In genomic region chr17:79728169-79728907, GRCh38 we compare ENCODE assay signal across 8 cellular contexts. TPM values are rescaled to one million over a fixed set of nuclear protein-coding genes. Genes with fewer than 3 reads are reported as not detected.
DNase-seq lines count a peak whose midpoint lies in the region; ATAC-seq and TF ChIP-seq lines count a peak whose summit lies in the region.

No MANE protein-coding gene starts in this region.

- peak overlapping the region; percentile 55 for H3K4me3 ChIP-seq in choroid plexus epithelial cell (ENCODE audit: low read depth, low read length)

- CTCF ChIA-PET in activated CD4-positive, alpha-beta T cell treated with anti-CD3 and anti-CD28 coated beads for 36 hours (lab: Charles Lee): interaction anchor here (0.7 to 2.4 kb wide), 3 partner anchors 12 to 405 kb away, joined by 3 to 9 read pairs (median 4); no protein-coding TSS in a partner anchor

- POLR2A ChIA-PET in activated CD4-positive, alpha-beta T cell treated with anti-CD3 and anti-CD28 coated beads for 36 hours (lab: Charles Lee): interaction anchor here (0.6 kb wide), 1 partner anchor 282 kb away, joined by 4 read pairs; no protein-coding TSS in a partner anchor

- H3K27ac Mint-ChIP-seq in activated CD4-positive, alpha-beta T cell treated with anti-CD3 and anti-CD28 coated beads for 36 hours: peak overlapping the region; percentile 75

- peak overlapping the region; percentile 63 for H3K4me3 Mint-ChIP-seq in activated CD4-positive, alpha-beta T cell treated with anti-CD3 and anti-CD28 coated beads for 36 hours

- peak; percentile 13 to 91 (median 80) for DNase-seq in C1 segment of cervical spinal cord (lab: John Stamatoyannopoulos, UW)
- peak; percentile 75 for DNase-seq in HCEC 1CT
- DNase-seq in NCI-H2227 (lab: John Stamatoyannopoulos, UW; ENCODE audit: unreplicated experiment): peak; percentile 94
- peak; percentile 91 for DNase-seq in activated CD4-positive, alpha-beta T cell treated with anti-CD3 and anti-CD28 coated beads for 36 hours
- DNase-seq in choroid plexus epithelial cell (ENCODE audit: low read depth): peak; percentile 96
- DNase-seq in left colon: peak; percentile 74
- DNase-seq in stimulated activated CD4-positive, alpha-beta T cell treated with anti-CD3 and anti-CD28 coated beads, Interleukin-1b, Interleukin-23, amount 100 ng/mL, for 4 hours (ENCODE audit: low read depth in 2 of 2): peak; percentile 62 to 68

- peaks cover 4% of the 10 kb centered on the region for H3K4me1 Mint-ChIP-seq in activated CD4-positive, alpha-beta T cell treated with anti-CD3 and anti-CD28 coated beads for 36 hours

- peak; percentile 90 for ATAC-seq in activated CD4-positive, alpha-beta T cell treated with anti-CD3 and anti-CD28 coated beads for 36 hours
- ATAC-seq in left colon (peak; percentile 83), GM18498 (IDR thresholded peaks at IDR 0.05; ENCODE audit: unreplicated experiment) (no peak)

- H3K27me3 Mint-ChIP-seq in activated CD4-positive, alpha-beta T cell treated with anti-CD3 and anti-CD28 coated beads for 36 hours: no peaks in the 10 kb centered on the region

- intact Hi-C loops in activated CD4-positive, alpha-beta T cell treated with anti-CD3 and anti-CD28 coated beads for 36 hours (cut with DNase I, micrococcal nuclease): loop anchor here in 1 of 2 experiments (1.0 kb wide), 3 partner anchors 14 to 265 kb away; partner anchors contain the start of gene CBX8
- intact Hi-C loops in left colon (cut with DNase I, micrococcal nuclease): no loop called here

- no peak for TF ChIP-seq CTCF in choroid plexus epithelial cell (conservative IDR thresholded peaks at IDR 0.05; ENCODE audit: low read depth, low read length)

- no peaks in the 10 kb centered on the region for H3K36me3 Mint-ChIP-seq in activated CD4-positive, alpha-beta T cell treated with anti-CD3 and anti-CD28 coated beads for 36 hours (ENCODE audit: low read depth)

- no peaks in the 10 kb centered on the region for H3K9me3 Mint-ChIP-seq in activated CD4-positive, alpha-beta T cell treated with anti-CD3 and anti-CD28 coated beads for 36 hours (ENCODE audit: low read depth)

RNA-seq across cellular contexts. Expression of gene ENPP7, which starts 2.4 kb away (rescaled TPM):
- total RNA-seq in activated CD4-positive, alpha-beta T cell treated with anti-CD3 and anti-CD28 coated beads for 36 hours: not detected
- total RNA-seq in left colon: under 1 TPM in 1 of 2 donors, not detected in 1; 0.17 TPM

RNA-seq across cellular contexts. Expression of gene CBX2, which starts 49.6 kb away (rescaled TPM):
- 1 to 10 TPM; 4.2 to 4.3 TPM for total RNA-seq in activated CD4-positive, alpha-beta T cell treated with anti-CD3 and anti-CD28 coated beads for 36 hours
- under 1 TPM; 0.49 to 0.78 TPM for total RNA-seq in left colon
